Comparison of ENCODE assay signal across 25 cellular contexts in genomic region chr11:68968306-68969255, GRCh38. TPM values are rescaled to one million over a fixed set of nuclear protein-coding genes. Genes with fewer than 3 reads are reported as not detected.
DNase-seq lines count a peak whose midpoint lies in the region; ATAC-seq, FAIRE-seq and TF ChIP-seq lines count a peak whose summit lies in the region.
"Had no signal": no experiment of that assay in that cellular context is flagged by ENCODE, and none has a peak within 500 bp of the region (broad histone marks: within the 10 kb centered on the region; RNA-seq: fewer than 3 reads in every experiment).

No MANE protein-coding gene starts in this region.

- H2AK5ac ChIP-seq in mesenchymal stem cell (ENCODE audit: low read length, severe bottlenecking), result no peak overlapping the region

- H2BK5ac ChIP-seq in mesenchymal stem cell (ENCODE audit: low read depth, low read length, poor library complexity, severe bottlenecking), result no peak overlapping the region

- FAIRE-seq in kidney (lab: Jason Lieb, UNC), result no peak

- H3K27me3 ChIP-seq in upper lobe of right lung (no peaks in the 10 kb centered on the region), mesenchymal stem cell (ENCODE audit: control insufficient read depth in 1 of 2, insufficient read depth in 1 of 2, low read length in 2 of 2) (peaks cover 42 to 66% of the 10 kb centered on the region in 2 experiments)

- H3K27ac ChIP-seq in kidney (ENCODE audit: low read depth in 2 of 2, low read length in 2 of 2) (no peak overlapping the region), upper lobe of right lung (no peak overlapping the region), mesenchymal stem cell (ENCODE audit: low read length, poor library complexity, severe bottlenecking) (no peak overlapping the region)
- H3K27ac ChIP-seq: epithelial cell of prostate, KMS-11, PC-9 had no signal

- no peaks in the 10 kb centered on the region for H3K4me1 ChIP-seq in kidney (ENCODE audit: control insufficient read depth in 1 of 2, insufficient read depth in 1 of 2, low read depth in 1 of 2, low read length in 2 of 2)
- H3K4me1 ChIP-seq in upper lobe of right lung, result no peaks in the 10 kb centered on the region
- H3K4me1 ChIP-seq in mesenchymal stem cell (ENCODE audit: control insufficient read depth, insufficient read depth, low read depth, low read length), result no peaks in the 10 kb centered on the region

- intact Hi-C loops in kidney (cut with DNase I) (no loop called here), upper lobe of right lung (cut with DNase I) (no loop called here)

- H3K14ac ChIP-seq in mesenchymal stem cell (ENCODE audit: low read length in 2 of 2), result no peak overlapping the region

- H3K36me3 ChIP-seq in kidney (ENCODE audit: control insufficient read depth in 1 of 2, insufficient read depth in 2 of 2, low read length in 2 of 2), result no peaks in the 10 kb centered on the region
- no peaks in the 10 kb centered on the region for H3K36me3 ChIP-seq in upper lobe of right lung
- no peaks in the 10 kb centered on the region for H3K36me3 ChIP-seq in mesenchymal stem cell (ENCODE audit: control insufficient read depth in 1 of 2, insufficient read depth in 2 of 2, low read depth in 1 of 2, low read length in 2 of 2)

- peak; percentile 13 for DNase-seq in activated CD8-positive, alpha-beta memory T cell treated with anti-CD3 and anti-CD28 coated beads, Interleukin-2, amount 50 U/mL, for 48 hours
- no peak for DNase-seq in activated CD8-positive, alpha-beta memory T cell treated with anti-CD3 and anti-CD28 coated beads, Interleukin-2, amount 50 U/mL, for 4 hours
- peak; percentile 18 for DNase-seq in WTC11 (ENCODE audit: low spot score)
- peak; percentile 59 for DNase-seq in kidney
- DNase-seq in upper lobe of right lung, result peak; percentile 21
- DNase-seq in mesenchymal stem cell, result no peak
- DNase-seq: activated CD4-positive, alpha-beta T cell treated with anti-CD3 and anti-CD28 coated beads, Interleukin-2, amount 10 ng/mL, durations not matched to agents 24 days and 14 days; activated T-cell treated with anti-CD3 and anti-CD28 coated beads, Interleukin-2, amount 50 U/mL, for 4 hours; EL; immature natural killer cell; mammary epithelial cell; NCI-H1105 treated with DMSO at 0.1 percent for 48 hours; PC-9; stimulated activated CD4-positive, alpha-beta T cell treated with anti-CD3 and anti-CD28 coated beads, Interleukin-15, amount 100 ng/mL, for 24 hours; stimulated activated naive CD4-positive, alpha-beta T cell treated with Interleukin-2 at 50 U/mL for 16 hours had no signal

- no peak overlapping the region for H3K9ac ChIP-seq in kidney (ENCODE audit: low read length in 2 of 2)
- no peak overlapping the region for H3K9ac ChIP-seq in mesenchymal stem cell (ENCODE audit: low read length)
- H3K9ac ChIP-seq: KMS-11 had no signal

- CTCF ChIA-PET in WTC11 (lab: Charles Lee), result interaction anchor here (1.0 to 5.0 kb wide), 3 partner anchors 12 to 76 kb away, joined by 4 to 40 read pairs (median 5); no protein-coding TSS in a partner anchor

- H2BK15ac ChIP-seq in mesenchymal stem cell (ENCODE audit: low read depth, poor library complexity, severe bottlenecking), result no peak overlapping the region

- POLR2A ChIA-PET in WTC11 (lab: Charles Lee), result interaction anchor here (0.7 kb wide), 1 partner anchor 92 kb away, joined by 10 read pairs; no protein-coding TSS in a partner anchor

- no peak overlapping the region for H2AFZ ChIP-seq in mesenchymal stem cell (ENCODE audit: low read depth, low read length)
- H2AFZ ChIP-seq: PC-9 had no signal

- H3K79me1 ChIP-seq in mesenchymal stem cell (replicated peaks; ENCODE audit: low read length, poor library complexity, severe bottlenecking), result no peaks in the 10 kb centered on the region

- H3K4me3 ChIP-seq in kidney (ENCODE audit: low read length in 2 of 2) (no peak overlapping the region), upper lobe of right lung (no peak overlapping the region), mesenchymal stem cell (ENCODE audit: insufficient read depth in 1 of 2, low read depth in 1 of 2, low read length in 2 of 2) (no peak overlapping the region)
- H3K4me3 ChIP-seq: PC-9 had no signal

- H3K18ac ChIP-seq in mesenchymal stem cell (ENCODE audit: low read depth in 1 of 2, low read length in 2 of 2), result no peak overlapping the region

- 78% methylated on average over 28 of the region's 29 CpGs for WGBS in mesenchymal stem cell

- peaks cover 19% of the 10 kb centered on the region for H3K9me3 Mint-ChIP-seq in WTC11
- H3K9me3 Mint-ChIP-seq: activated CD4-positive, alpha-beta T cell treated with anti-CD3 and anti-CD28 coated beads, Interleukin-2, amount 10 ng/mL, durations not matched to agents 24 days and 14 days; activated naive CD4-positive, alpha-beta T cell treated with anti-CD3 and anti-CD28 coated beads, Interleukin-2, amount 50 U/mL, for 72 hours; activated T-cell treated with anti-CD3 and anti-CD28 coated beads, Interleukin-2, amount 50 U/mL, for 4 hours; dendritic cell treated with granulocyte-macrophage colony-stimulating factor and Interleukin-4, amounts not matched to agents 40 ng/mL and 50 ng/mL, for 4 days; immature natural killer cell; natural killer cell treated with Interleukin-12 subunit alpha and Interleukin-12 subunit beta and Interleukin-15 and Interleukin-18, amount 100 ng/mL, for 72 hours; type B pancreatic cell had no signal

- TF ChIP-seq CTCF in WTC11 (IDR thresholded peaks at IDR 0.05) (no peak), kidney (IDR thresholded peaks at IDR 0.05; ENCODE audit: borderline replicate concordance, extremely low read depth, insufficient read depth) (no peak), upper lobe of right lung (IDR thresholded peaks at IDR 0.05) (no peak)

- ATAC-seq in WTC11, result peak; percentile 67
- no peak for ATAC-seq in upper lobe of right lung
- no peak for ATAC-seq in GM18861 (IDR thresholded peaks at IDR 0.05; ENCODE audit: unreplicated experiment)
- ATAC-seq in HG03196 (IDR thresholded peaks at IDR 0.05; ENCODE audit: unreplicated experiment), result no peak
- ATAC-seq: activated naive CD4-positive, alpha-beta T cell treated with anti-CD3 and anti-CD28 coated beads, Interleukin-2, amount 50 U/mL, for 72 hours; activated T-cell treated with anti-CD3 and anti-CD28 coated beads, Interleukin-2, amount 50 U/mL, for 4 hours; natural killer cell treated with Interleukin-12 subunit alpha and Interleukin-12 subunit beta and Interleukin-15 and Interleukin-18, amount 100 ng/mL, for 72 hours had no signal

- no peak overlapping the region for H3K4me2 ChIP-seq in mesenchymal stem cell (ENCODE audit: low read length, poor library complexity, severe bottlenecking)
- H3K4me2 ChIP-seq: KMS-11, PC-9 had no signal

- H3K4me1 Mint-ChIP-seq in WTC11, result peaks cover 6% of the 10 kb centered on the region
- H3K4me1 Mint-ChIP-seq: immature natural killer cell had no signal

- H3K36me3 Mint-ChIP-seq in WTC11, result no peaks in the 10 kb centered on the region
- H3K36me3 Mint-ChIP-seq: activated naive CD4-positive, alpha-beta T cell treated with anti-CD3 and anti-CD28 coated beads, Interleukin-2, amount 50 U/mL, for 72 hours; CD8-positive, alpha-beta memory T cell; immature natural killer cell; natural killer cell treated with Interleukin-12 subunit alpha and Interleukin-12 subunit beta and Interleukin-15 and Interleukin-18, amount 100 ng/mL, for 72 hours; type B pancreatic cell had no signal

- no peak overlapping the region for H2BK120ac ChIP-seq in mesenchymal stem cell (ENCODE audit: low read depth, low read length)

- no peak overlapping the region for H3K27ac Mint-ChIP-seq in WTC11
- H3K27ac Mint-ChIP-seq: activated CD4-positive, alpha-beta T cell treated with anti-CD3 and anti-CD28 coated beads, Interleukin-2, amount 10 ng/mL, durations not matched to agents 24 days and 14 days; activated naive CD4-positive, alpha-beta T cell treated with anti-CD3 and anti-CD28 coated beads, Interleukin-2, amount 50 U/mL, for 72 hours; CD8-positive, alpha-beta memory T cell; dendritic cell treated with granulocyte-macrophage colony-stimulating factor and Interleukin-4, amounts not matched to agents 40 ng/mL and 50 ng/mL, for 4 days; immature natural killer cell; natural killer cell treated with Interleukin-12 subunit alpha and Interleukin-12 subunit beta and Interleukin-15 and Interleukin-18, amount 100 ng/mL, for 72 hours; type B pancreatic cell had no signal

- no peak overlapping the region for H4K91ac ChIP-seq in mesenchymal stem cell (ENCODE audit: low read length)

- H3K4me3 Mint-ChIP-seq in WTC11, result no peak overlapping the region
- H3K4me3 Mint-ChIP-seq: activated CD4-positive, alpha-beta T cell treated with anti-CD3 and anti-CD28 coated beads, Interleukin-2, amount 10 ng/mL, durations not matched to agents 24 days and 14 days; activated T-cell treated with anti-CD3 and anti-CD28 coated beads, Interleukin-2, amount 50 U/mL, for 4 hours; dendritic cell treated with granulocyte-macrophage colony-stimulating factor and Interleukin-4, amounts not matched to agents 40 ng/mL and 50 ng/mL, for 4 days; immature natural killer cell; natural killer cell treated with Interleukin-12 subunit alpha and Interleukin-12 subunit beta and Interleukin-15 and Interleukin-18, amount 100 ng/mL, for 72 hours; type B pancreatic cell had no signal

- no peak overlapping the region for H4K8ac ChIP-seq in mesenchymal stem cell (ENCODE audit: low read length)

- no peak overlapping the region for H3K4ac ChIP-seq in mesenchymal stem cell (ENCODE audit: low read depth in 1 of 2, low read length in 2 of 2)

- H3K9me3 ChIP-seq in kidney (ENCODE audit: control insufficient read depth in 1 of 2, low read length in 2 of 2) (no peaks in the 10 kb centered on the region), upper lobe of right lung (no peaks in the 10 kb centered on the region), mesenchymal stem cell (ENCODE audit: control insufficient read depth, low read length) (no peaks in the 10 kb centered on the region)

- no peaks in the 10 kb centered on the region for H3K27me3 Mint-ChIP-seq in WTC11 (ENCODE audit: low read depth)
- H3K27me3 Mint-ChIP-seq: activated CD4-positive, alpha-beta T cell treated with anti-CD3 and anti-CD28 coated beads, Interleukin-2, amount 10 ng/mL, durations not matched to agents 24 days and 14 days; type B pancreatic cell had no signal

- no peak overlapping the region for H2BK12ac ChIP-seq in mesenchymal stem cell (ENCODE audit: low read length in 2 of 2)

- H3K23ac ChIP-seq in mesenchymal stem cell (ENCODE audit: low read length in 2 of 2), result no peak overlapping the region

TF ChIP-seq in WTC11, 78 proteins besides CTCF, POLR2A, EP300 and RAD21 (continues in another document):
- TF ChIP-seq TP53 (CRISPR knock-in tag; IDR thresholded peaks at IDR 0.05), result no peak

RNA-seq across cellular contexts. Expression of gene MRGPRD, which starts 12.2 kb away (rescaled TPM):
- not detected in 3 replicates for total RNA-seq in WTC11 (2021)
- total RNA-seq in kidney, result not detected
- polyA plus RNA-seq in kidney (ENCODE audit: insufficient read depth, low read depth, low replicate concordance), result not detected
- total RNA-seq in upper lobe of right lung, result not detected
- not detected for polyA plus RNA-seq in mesenchymal stem cell (2013, experiment 1 of 2)
- not detected for polyA plus RNA-seq in mesenchymal stem cell (2013, experiment 2 of 2)
- total RNA-seq: activated CD4-positive, alpha-beta T cell treated with anti-CD3 and anti-CD28 coated beads, Interleukin-2, amount 10 ng/mL, durations not matched to agents 24 days and 14 days; activated naive CD4-positive, alpha-beta T cell treated with anti-CD3 and anti-CD28 coated beads, Interleukin-2, amount 50 U/mL, for 72 hours; activated T-cell treated with anti-CD3 and anti-CD28 coated beads, Interleukin-2, amount 50 U/mL, for 4 hours; CD8-positive, alpha-beta memory T cell; mammary epithelial cell; natural killer cell treated with Interleukin-12 subunit alpha and Interleukin-12 subunit beta and Interleukin-15 and Interleukin-18, amount 100 ng/mL, for 72 hours; PC-9; SK-MEL-5 had no signal
- polyA plus RNA-seq: CD8-positive, alpha-beta memory T cell; immature natural killer cell; mammary epithelial cell had no signal

RNA-seq across cellular contexts. Expression of gene MRGPRF, which starts 44.5 kb away (rescaled TPM):
- total RNA-seq in WTC11 (2021), result 3.8 to 6.5 TPM (median 5.5 TPM) in 3 replicates
- total RNA-seq in kidney, result 9.3 TPM
- 19.0 TPM for polyA plus RNA-seq in kidney (ENCODE audit: insufficient read depth, low read depth, low replicate concordance)
- total RNA-seq in upper lobe of right lung, result 13.2 TPM
- 28.0 TPM for polyA plus RNA-seq in mesenchymal stem cell (2013, experiment 1 of 2)
- 29.6 TPM for polyA plus RNA-seq in mesenchymal stem cell (2013, experiment 2 of 2)
- total RNA-seq: activated CD4-positive, alpha-beta T cell treated with anti-CD3 and anti-CD28 coated beads, Interleukin-2, amount 10 ng/mL, durations not matched to agents 24 days and 14 days; activated naive CD4-positive, alpha-beta T cell treated with anti-CD3 and anti-CD28 coated beads, Interleukin-2, amount 50 U/mL, for 72 hours; CD8-positive, alpha-beta memory T cell; natural killer cell treated with Interleukin-12 subunit alpha and Interleukin-12 subunit beta and Interleukin-15 and Interleukin-18, amount 100 ng/mL, for 72 hours had no signal
- polyA plus RNA-seq: CD8-positive, alpha-beta memory T cell; immature natural killer cell had no signal

Comparison
In these comparisons a context has a peak if more than half of its experiments do, and no peak if none do; other contexts are left out.
1. DNase-seq: peak in activated CD8-positive, alpha-beta memory T cell treated with anti-CD3 and anti-CD28 coated beads, Interleukin-2, amount 50 U/mL, for 48 hours (single experiment), WTC11 (single experiment), kidney (single experiment) and upper lobe of right lung (single experiment); none in activated CD8-positive, alpha-beta memory T cell treated with anti-CD3 and anti-CD28 coated beads, Interleukin-2, amount 50 U/mL, for 4 hours (single experiment) and mesenchymal stem cell (single experiment).